In the genomic region with DNA sequence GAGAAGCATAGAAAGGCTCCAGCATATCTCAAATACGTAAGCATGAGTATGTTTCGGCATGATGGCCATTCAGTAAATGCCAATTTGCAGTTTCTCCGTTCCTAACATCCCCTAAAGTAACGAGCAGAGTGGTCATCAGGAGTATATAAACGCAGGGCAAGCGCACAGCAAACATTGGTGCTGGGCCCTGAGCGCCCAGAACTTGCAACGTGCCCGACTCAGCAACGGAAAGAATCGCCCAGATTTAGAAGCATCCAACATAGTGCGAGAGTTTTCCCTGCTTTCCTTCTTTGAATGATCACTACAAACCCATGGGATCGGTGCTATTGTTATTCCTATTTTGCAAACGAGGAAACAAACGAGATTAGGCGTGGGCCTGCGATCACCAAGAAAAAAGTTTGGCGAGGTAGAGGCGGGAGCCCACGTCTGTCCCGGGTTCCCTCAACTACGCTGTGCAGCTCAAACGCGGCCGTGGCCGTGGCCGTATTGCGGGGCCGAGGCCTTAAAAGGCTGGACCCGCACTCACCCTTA, we compare ENCODE assay signal across 8 cellular contexts. TPM values are rescaled to one million over a fixed set of nuclear protein-coding genes. Genes with fewer than 3 reads are reported as not detected.
DNase-seq lines count a peak whose midpoint lies in the region; ATAC-seq and TF ChIP-seq lines count a peak whose summit lies in the region.

No MANE protein-coding gene starts in this region.

- no peaks in the 10 kb centered on the region for H3K9me3 ChIP-seq in colonic mucosa
- no peaks in the 10 kb centered on the region for H3K9me3 ChIP-seq in mononuclear cell (ENCODE audit: low read depth, low read length)

- TF ChIP-seq CTCF in colonic mucosa (IDR thresholded peaks at IDR 0.05), result no peak

- no peak for ATAC-seq in HG03175 (IDR thresholded peaks at IDR 0.05; ENCODE audit: unreplicated experiment)
- ATAC-seq in HG03095 (IDR thresholded peaks at IDR 0.05; ENCODE audit: unreplicated experiment), result no peak

- H3K4me1 ChIP-seq in colonic mucosa, result peaks cover 9% of the 10 kb centered on the region
- H3K4me1 ChIP-seq in mononuclear cell (ENCODE audit: insufficient read depth, low read length), result peaks cover 36% of the 10 kb centered on the region

- peaks cover 24% of the 10 kb centered on the region for H3K36me3 ChIP-seq in colonic mucosa

- intact Hi-C loops in colonic mucosa (cut with DNase I) (no loop called here), posterior vena cava (cut with DNase I) (no loop called here)

- peak; percentile 41 for DNase-seq in COLO668 (lab: John Stamatoyannopoulos, UW; ENCODE audit: unreplicated experiment)
- peak; percentile 12 for DNase-seq in LoVo (ENCODE audit: low spot score)
- no peak for DNase-seq in colonic mucosa
- no peak for DNase-seq in posterior vena cava (ENCODE audit: low spot score)
- DNase-seq in stimulated activated CD4-positive, alpha-beta T cell treated with anti-CD3 and anti-CD28 coated beads, Interleukin-12 subunit alpha, Interleukin-12 subunit beta, amount 100 ng/mL, for 4 hours, result no peak

- peak overlapping the region; percentile 83 to 96 for H3K9ac ChIP-seq in colonic mucosa (ENCODE audit: low read depth in 2 of 2, low read length in 2 of 2)

- H3K27me3 ChIP-seq in colonic mucosa, result no peaks in the 10 kb centered on the region
- no peaks in the 10 kb centered on the region for H3K27me3 ChIP-seq in mononuclear cell (ENCODE audit: insufficient read depth, low read length)

- peak overlapping the region; percentile 92 for H3K27ac ChIP-seq in colonic mucosa

- H3K4me3 ChIP-seq in colonic mucosa, result peak overlapping the region; percentile 71
- H3K4me3 ChIP-seq in mononuclear cell (ENCODE audit: low read length), result peak overlapping the region; percentile 79

RNA-seq across cellular contexts. Expression of a gene that starts 0.5 kb away (rescaled TPM):
- 1,000 to 10,000 TPM; 1,643 to 1,700 TPM for total RNA-seq in colonic mucosa
- total RNA-seq in mononuclear cell, result 4,450 TPM
- total RNA-seq in posterior vena cava, result 1,000 to 10,000 TPM; 1,337 to 1,411 TPM

RNA-seq across cellular contexts. Expression of a gene that starts 36.3 kb away (rescaled TPM):
- total RNA-seq in colonic mucosa, result 100 to 1,000 TPM; 200 to 485 TPM
- total RNA-seq in mononuclear cell, result 2,135 TPM
- 100 to 1,000 TPM; 279 to 566 TPM for total RNA-seq in posterior vena cava

RNA-seq across cellular contexts. Expression of a gene that starts 58.9 kb away (rescaled TPM):
- total RNA-seq in colonic mucosa (10 to 100 TPM; 37.4 to 51.3 TPM), mononuclear cell (13.0 TPM), posterior vena cava (10 to 100 TPM; 57.9 to 68.8 TPM)

Comparison
In these comparisons a context has a peak if more than half of its experiments do, and no peak if none do; other contexts are left out.
1. DNase-seq: peak in COLO668 (single experiment) and LoVo (single experiment); none in colonic mucosa (single experiment), posterior vena cava (single experiment) and stimulated activated CD4-positive, alpha-beta T cell treated with anti-CD3 and anti-CD28 coated beads, Interleukin-12 subunit alpha, Interleukin-12 subunit beta, amount 100 ng/mL, for 4 hours (single experiment).